In the genomic region with DNA sequence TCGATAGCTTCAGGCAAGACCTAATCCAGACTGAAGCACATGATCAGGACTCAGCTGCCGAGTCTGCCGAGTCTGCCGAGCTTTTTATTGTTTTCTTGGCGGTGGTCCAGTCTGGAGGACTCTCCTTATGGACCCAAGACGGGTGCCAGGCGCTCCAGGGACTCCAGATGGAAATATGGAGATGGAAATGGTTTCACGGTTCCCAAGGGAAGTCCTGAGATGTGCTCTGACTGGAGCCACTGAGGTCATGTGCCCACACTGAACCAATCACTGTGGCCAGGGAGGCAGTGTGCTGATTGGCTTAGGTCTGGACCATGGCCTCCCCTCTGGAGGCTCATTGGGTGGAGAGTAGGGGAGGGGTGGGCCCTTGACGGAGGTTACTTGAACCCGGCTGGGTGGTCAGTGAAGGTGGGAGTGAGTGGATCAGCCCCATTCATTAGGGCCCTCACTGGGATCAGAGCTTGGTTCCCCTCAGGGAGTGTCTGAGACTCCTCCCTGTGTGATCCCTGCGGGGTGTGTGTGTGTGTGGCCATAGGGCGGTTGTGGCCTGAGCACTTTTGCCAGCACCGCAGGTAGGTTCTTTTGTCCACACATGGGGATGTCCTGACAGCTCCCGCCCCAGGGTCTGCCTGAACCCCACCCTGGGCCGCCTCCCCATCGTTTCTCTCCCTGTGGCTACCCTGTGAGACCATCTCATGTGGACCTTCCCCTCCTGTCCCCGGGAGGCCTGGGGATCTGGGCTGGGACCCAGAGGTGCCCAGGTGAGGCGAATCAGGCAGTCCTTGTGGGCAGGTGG, we compare ENCODE assay signal across 8 cellular contexts. TPM values are rescaled to one million over a fixed set of nuclear protein-coding genes. Genes with fewer than 3 reads are reported as not detected.
A peak's percentile ranks its signal among the peaks of the same experiment; 100 is the strongest.
DNase-seq lines count a peak whose midpoint lies in the region; ATAC-seq, FAIRE-seq and TF ChIP-seq lines count a peak whose summit lies in the region.

No MANE protein-coding gene starts in this region.

- ATAC-seq in GM18858 (IDR thresholded peaks at IDR 0.05; ENCODE audit: unreplicated experiment) (no peak), GM21529 (IDR thresholded peaks at IDR 0.05; ENCODE audit: unreplicated experiment) (no peak), T-cell (replicated peaks in 1 of 4) (no peak)

- CTCF ChIA-PET in T-cell (lab: Charles Lee) = interaction anchor here in 1 of 2 donors (0.6 kb wide), 1 partner anchor 55 kb away, joined by 4 read pairs; no protein-coding TSS in a partner anchor

- H3K27me3 Mint-ChIP-seq in T-cell = no peaks in the 10 kb centered on the region

- FAIRE-seq in GM12891 (lab: Jason Lieb, UNC) = peak; percentile 13

- no peaks in the 10 kb centered on the region for H3K9me3 Mint-ChIP-seq in T-cell

- no peak for TF ChIP-seq POLR2A in GM12891 (IDR thresholded peaks at IDR 0.05; ENCODE audit: low read depth, low read length)

- TF ChIP-seq CTCF in VCaP (conservative IDR thresholded peaks at IDR 0.05) = no peak

- H3K36me3 Mint-ChIP-seq in T-cell = peaks cover 10% of the 10 kb centered on the region

- peak overlapping the region; percentile 1; the same call in 1 of the 2 replicates for H3K27ac ChIP-seq in VCaP

- no peak overlapping the region for H3K4me3 Mint-ChIP-seq in T-cell

- DNase-seq in GM12891 (ENCODE audit: insufficient read length, low spot score) (no peak), NCI-H2029 treated with DMSO at 0.1 percent for 48 hours (lab: John Stamatoyannopoulos, UW) (peak; percentile 97), occipital lobe (lab: John Stamatoyannopoulos, UW) (peak; percentile 89), T-helper 1 cell (no peak), T-cell (no peak)

- POLR2A ChIA-PET in T-cell (lab: Charles Lee) = no interaction called here

- no peaks in the 10 kb centered on the region for H3K4me1 Mint-ChIP-seq in T-cell

- H3K27ac Mint-ChIP-seq in T-cell = no peak overlapping the region

TF ChIP-seq in GM12891, 5 proteins besides CTCF, POLR2A, EP300 and RAD21:
- no peak for TF ChIP-seq POLR2AphosphoS5 (IDR thresholded peaks at IDR 0.05; ENCODE audit: low read depth, low read length)
- TF ChIP-seq PAX5 (IDR thresholded peaks at IDR 0.05; ENCODE audit: insufficient read depth, low read length, severe bottlenecking) = no peak

RNA-seq across cellular contexts. Expression of a gene that starts 14.0 kb away (rescaled TPM):
- 12.4 TPM for polyA plus RNA-seq in GM12891 (2012; ENCODE audit: low read depth, missing spikeins)
- total RNA-seq in occipital lobe (10.0 TPM), T-cell (10 to 100 TPM; 16.5 to 48.7 (median 43.7) TPM)

RNA-seq across cellular contexts. Expression of a gene that starts 33.0 kb away (rescaled TPM):
- polyA plus RNA-seq in GM12891 (2012; ENCODE audit: low read depth, missing spikeins) = 45.4 TPM
- 1.4 TPM for total RNA-seq in occipital lobe
- 100 to 1,000 TPM; 132 to 144 (median 133) TPM for total RNA-seq in T-cell

RNA-seq across cellular contexts. Expression of a gene that starts 55.1 kb away (rescaled TPM):
- polyA plus RNA-seq in GM12891 (2012; ENCODE audit: low read depth, missing spikeins) = 306 TPM
- total RNA-seq in occipital lobe = 93.0 TPM
- 10 to 100 TPM; 35.8 to 86.7 (median 71.7) TPM for total RNA-seq in T-cell

RNA-seq across cellular contexts. Expression of a gene that starts 55.6 kb away (rescaled TPM):
- polyA plus RNA-seq in GM12891 (2012; ENCODE audit: low read depth, missing spikeins) = 327 TPM
- total RNA-seq in occipital lobe = 81.9 TPM
- total RNA-seq in T-cell = 100 to 1,000 TPM; 104 to 177 (median 151) TPM

Comparison
In these comparisons a context has a peak if more than half of its experiments do, and no peak if none do; other contexts are left out.
1. DNase-seq: peak in NCI-H2029 treated with DMSO at 0.1 percent for 48 hours (single experiment) and occipital lobe (single experiment); none in GM12891 (single experiment), T-helper 1 cell (0 of 5) and T-cell (0 of 34).
2. RNA of a gene that starts 33.0 kb away (total RNA-seq): 132 to 144 TPM in T-cell; 1.4 TPM in occipital lobe (single experiment); every median in the first group is over 10 times any median in the second.